ENCODE assay signal across 2 cellular contexts in the genomic region with DNA sequence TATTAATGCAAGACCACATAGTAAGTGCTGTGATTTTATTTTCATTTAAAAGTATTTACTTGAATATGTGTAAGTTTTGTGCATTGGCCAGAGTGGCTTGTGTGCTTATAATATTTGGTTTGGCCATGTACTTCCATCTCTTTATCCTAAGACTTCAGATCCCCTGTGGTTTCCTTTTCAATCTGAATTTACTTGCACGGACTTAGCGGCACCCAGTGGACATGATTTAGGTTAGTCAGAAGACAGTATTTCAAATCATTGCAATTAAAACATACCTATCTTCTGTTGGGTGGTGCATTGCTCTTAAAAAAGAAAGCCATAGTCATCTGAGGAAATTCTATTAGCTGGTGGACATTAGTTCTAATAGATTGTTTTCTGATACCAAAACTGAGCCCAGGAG.
TF ChIP-seq lines count a peak whose summit lies in the region.

No MANE protein-coding gene starts in this region.

TF ChIP-seq in A549, 52 proteins besides CTCF, POLR2A, EP300 and RAD21:
- TF ChIP-seq FOSL2 (IDR thresholded peaks at IDR 0.05) (no peak), FOSL2 (CRISPR knock-in tag; IDR thresholded peaks at IDR 0.05) (no peak), GATA3 (IDR thresholded peaks at IDR 0.05; ENCODE audit: borderline replicate concordance) (no peak), ESRRA (IDR thresholded peaks at IDR 0.05; ENCODE audit: borderline replicate concordance, low read length) (no peak), POLR2AphosphoS2 (conservative IDR thresholded peaks at IDR 0.05; ENCODE audit: low read length) (no peak), HEYL (CRISPR knock-in tag; IDR thresholded peaks at IDR 0.05) (no peak), RCOR1 (IDR thresholded peaks at IDR 0.05; ENCODE audit: low read depth, low read length) (no peak), SMC3 (IDR thresholded peaks at IDR 0.05) (no peak), HOXB13 (CRISPR knock-in tag; IDR thresholded peaks at IDR 0.05; ENCODE audit: low read depth) (no peak), CEBPB (IDR thresholded peaks at IDR 0.05) (no peak), HDAC2 (IDR thresholded peaks at IDR 0.05) (no peak), KDM1A (IDR thresholded peaks at IDR 0.05; ENCODE audit: low read depth) (no peak), SREBF2 (IDR thresholded peaks at IDR 0.05) (no peak), CBX2 (IDR thresholded peaks at IDR 0.05; ENCODE audit: borderline replicate concordance, low read depth) (no peak), TP53 (CRISPR knock-in tag; IDR thresholded peaks at IDR 0.05) (no peak)
- TF ChIP-seq, protein P1, sequence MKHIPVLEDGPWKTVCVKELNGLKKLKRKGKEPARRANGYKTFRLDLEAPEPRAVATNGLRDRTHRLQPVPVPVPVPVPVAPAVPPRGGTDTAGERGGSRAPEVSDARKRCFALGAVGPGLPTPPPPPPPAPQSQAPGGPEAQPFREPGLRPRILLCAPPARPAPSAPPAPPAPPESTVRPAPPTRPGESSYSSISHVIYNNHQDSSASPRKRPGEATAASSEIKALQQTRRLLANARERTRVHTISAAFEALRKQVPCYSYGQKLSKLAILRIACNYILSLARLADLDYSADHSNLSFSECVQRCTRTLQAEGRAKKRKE (CRISPR knock-in tag; IDR thresholded peaks at IDR 0.05; ENCODE audit: low read depth) = no peak
- TF ChIP-seq, protein P2, sequence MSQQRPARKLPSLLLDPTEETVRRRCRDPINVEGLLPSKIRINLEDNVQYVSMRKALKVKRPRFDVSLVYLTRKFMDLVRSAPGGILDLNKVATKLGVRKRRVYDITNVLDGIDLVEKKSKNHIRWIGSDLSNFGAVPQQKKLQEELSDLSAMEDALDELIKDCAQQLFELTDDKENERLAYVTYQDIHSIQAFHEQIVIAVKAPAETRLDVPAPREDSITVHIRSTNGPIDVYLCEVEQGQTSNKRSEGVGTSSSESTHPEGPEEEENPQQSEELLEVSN (IDR thresholded peaks at IDR 0.05; ENCODE audit: borderline replicate concordance, low read depth) = no peak
- TF ChIP-seq, protein P3, sequence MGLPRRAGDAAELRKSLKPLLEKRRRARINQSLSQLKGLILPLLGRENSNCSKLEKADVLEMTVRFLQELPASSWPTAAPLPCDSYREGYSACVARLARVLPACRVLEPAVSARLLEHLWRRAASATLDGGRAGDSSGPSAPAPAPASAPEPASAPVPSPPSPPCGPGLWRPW (IDR thresholded peaks at IDR 0.05) = no peak

TF ChIP-seq in GM23338, 12 proteins besides CTCF, POLR2A, EP300 and RAD21:
- TF ChIP-seq CREB1 (CRISPR knock-in tag; IDR thresholded peaks at IDR 0.05; ENCODE audit: low read depth) (no peak), STAT1 (IDR thresholded peaks at IDR 0.05; ENCODE audit: unreplicated experiment) (no peak), ZNF331 (CRISPR knock-in tag; IDR thresholded peaks at IDR 0.05; ENCODE audit: low read depth) (no peak), ZNF114 (CRISPR knock-in tag; IDR thresholded peaks at IDR 0.05) (no peak), JUNB (IDR thresholded peaks at IDR 0.05; ENCODE audit: unreplicated experiment) (no peak), EZH2phosphoT487 (IDR thresholded peaks at IDR 0.05; ENCODE audit: unreplicated experiment) (no peak), POLR2AphosphoS5 (IDR thresholded peaks at IDR 0.05; ENCODE audit: low read depth) (no peak), NANOG (IDR thresholded peaks at IDR 0.05; ENCODE audit: borderline replicate concordance) (no peak), EZH2 (IDR thresholded peaks at IDR 0.05; ENCODE audit: low read depth, unreplicated experiment) (no peak)
- TF ChIP-seq, protein P4, sequence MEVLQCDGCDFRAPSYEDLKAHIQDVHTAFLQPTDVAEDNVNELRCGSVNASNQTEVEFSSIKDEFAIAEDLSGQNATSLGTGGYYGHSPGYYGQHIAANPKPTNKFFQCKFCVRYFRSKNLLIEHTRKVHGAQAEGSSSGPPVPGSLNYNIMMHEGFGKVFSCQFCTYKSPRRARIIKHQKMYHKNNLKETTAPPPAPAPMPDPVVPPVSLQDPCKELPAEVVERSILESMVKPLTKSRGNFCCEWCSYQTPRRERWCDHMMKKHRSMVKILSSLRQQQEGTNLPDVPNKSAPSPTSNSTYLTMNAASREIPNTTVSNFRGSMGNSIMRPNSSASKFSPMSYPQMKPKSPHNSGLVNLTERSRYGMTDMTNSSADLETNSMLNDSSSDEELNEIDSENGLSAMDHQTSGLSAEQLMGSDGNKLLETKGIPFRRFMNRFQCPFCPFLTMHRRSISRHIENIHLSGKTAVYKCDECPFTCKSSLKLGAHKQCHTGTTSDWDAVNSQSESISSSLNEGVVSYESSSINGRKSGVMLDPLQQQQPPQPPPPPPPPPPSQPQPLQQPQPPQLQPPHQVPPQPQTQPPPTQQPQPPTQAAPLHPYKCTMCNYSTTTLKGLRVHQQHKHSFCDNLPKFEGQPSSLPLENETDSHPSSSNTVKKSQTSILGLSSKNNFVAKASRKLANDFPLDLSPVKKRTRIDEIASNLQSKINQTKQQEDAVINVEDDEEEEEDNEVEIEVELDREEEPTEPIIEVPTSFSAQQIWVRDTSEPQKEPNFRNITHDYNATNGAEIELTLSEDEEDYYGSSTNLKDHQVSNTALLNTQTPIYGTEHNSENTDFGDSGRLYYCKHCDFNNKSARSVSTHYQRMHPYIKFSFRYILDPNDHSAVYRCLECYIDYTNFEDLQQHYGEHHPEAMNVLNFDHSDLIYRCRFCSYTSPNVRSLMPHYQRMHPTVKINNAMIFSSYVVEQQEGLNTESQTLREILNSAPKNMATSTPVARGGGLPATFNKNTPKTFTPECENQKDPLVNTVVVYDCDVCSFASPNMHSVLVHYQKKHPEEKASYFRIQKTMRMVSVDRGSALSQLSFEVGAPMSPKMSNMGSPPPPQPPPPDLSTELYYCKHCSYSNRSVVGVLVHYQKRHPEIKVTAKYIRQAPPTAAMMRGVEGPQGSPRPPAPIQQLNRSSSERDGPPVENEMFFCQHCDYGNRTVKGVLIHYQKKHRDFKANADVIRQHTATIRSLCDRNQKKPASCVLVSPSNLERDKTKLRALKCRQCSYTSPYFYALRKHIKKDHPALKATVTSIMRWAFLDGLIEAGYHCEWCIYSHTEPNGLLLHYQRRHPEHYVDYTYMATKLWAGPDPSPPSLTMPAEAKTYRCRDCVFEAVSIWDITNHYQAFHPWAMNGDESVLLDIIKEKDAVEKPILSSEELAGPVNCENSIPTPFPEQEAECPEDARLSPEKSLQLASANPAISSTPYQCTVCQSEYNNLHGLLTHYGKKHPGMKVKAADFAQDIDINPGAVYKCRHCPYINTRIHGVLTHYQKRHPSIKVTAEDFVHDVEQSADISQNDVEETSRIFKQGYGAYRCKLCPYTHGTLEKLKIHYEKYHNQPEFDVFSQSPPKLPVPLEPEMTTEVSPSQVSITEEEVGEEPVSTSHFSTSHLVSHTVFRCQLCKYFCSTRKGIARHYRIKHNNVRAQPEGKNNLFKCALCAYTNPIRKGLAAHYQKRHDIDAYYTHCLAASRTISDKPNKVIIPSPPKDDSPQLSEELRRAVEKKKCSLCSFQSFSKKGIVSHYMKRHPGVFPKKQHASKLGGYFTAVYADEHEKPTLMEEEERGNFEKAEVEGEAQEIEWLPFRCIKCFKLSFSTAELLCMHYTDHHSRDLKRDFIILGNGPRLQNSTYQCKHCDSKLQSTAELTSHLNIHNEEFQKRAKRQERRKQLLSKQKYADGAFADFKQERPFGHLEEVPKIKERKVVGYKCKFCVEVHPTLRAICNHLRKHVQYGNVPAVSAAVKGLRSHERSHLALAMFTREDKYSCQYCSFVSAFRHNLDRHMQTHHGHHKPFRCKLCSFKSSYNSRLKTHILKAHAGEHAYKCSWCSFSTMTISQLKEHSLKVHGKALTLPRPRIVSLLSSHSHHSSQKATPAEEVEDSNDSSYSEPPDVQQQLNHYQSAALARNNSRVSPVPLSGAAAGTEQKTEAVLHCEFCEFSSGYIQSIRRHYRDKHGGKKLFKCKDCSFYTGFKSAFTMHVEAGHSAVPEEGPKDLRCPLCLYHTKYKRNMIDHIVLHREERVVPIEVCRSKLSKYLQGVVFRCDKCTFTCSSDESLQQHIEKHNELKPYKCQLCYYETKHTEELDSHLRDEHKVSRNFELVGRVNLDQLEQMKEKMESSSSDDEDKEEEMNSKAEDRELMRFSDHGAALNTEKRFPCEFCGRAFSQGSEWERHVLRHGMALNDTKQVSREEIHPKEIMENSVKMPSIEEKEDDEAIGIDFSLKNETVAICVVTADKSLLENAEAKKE (CRISPR knock-in tag; IDR thresholded peaks at IDR 0.05) = no peak
- TF ChIP-seq, protein P5, sequence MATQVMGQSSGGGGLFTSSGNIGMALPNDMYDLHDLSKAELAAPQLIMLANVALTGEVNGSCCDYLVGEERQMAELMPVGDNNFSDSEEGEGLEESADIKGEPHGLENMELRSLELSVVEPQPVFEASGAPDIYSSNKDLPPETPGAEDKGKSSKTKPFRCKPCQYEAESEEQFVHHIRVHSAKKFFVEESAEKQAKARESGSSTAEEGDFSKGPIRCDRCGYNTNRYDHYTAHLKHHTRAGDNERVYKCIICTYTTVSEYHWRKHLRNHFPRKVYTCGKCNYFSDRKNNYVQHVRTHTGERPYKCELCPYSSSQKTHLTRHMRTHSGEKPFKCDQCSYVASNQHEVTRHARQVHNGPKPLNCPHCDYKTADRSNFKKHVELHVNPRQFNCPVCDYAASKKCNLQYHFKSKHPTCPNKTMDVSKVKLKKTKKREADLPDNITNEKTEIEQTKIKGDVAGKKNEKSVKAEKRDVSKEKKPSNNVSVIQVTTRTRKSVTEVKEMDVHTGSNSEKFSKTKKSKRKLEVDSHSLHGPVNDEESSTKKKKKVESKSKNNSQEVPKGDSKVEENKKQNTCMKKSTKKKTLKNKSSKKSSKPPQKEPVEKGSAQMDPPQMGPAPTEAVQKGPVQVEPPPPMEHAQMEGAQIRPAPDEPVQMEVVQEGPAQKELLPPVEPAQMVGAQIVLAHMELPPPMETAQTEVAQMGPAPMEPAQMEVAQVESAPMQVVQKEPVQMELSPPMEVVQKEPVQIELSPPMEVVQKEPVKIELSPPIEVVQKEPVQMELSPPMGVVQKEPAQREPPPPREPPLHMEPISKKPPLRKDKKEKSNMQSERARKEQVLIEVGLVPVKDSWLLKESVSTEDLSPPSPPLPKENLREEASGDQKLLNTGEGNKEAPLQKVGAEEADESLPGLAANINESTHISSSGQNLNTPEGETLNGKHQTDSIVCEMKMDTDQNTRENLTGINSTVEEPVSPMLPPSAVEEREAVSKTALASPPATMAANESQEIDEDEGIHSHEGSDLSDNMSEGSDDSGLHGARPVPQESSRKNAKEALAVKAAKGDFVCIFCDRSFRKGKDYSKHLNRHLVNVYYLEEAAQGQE (IDR thresholded peaks at IDR 0.05; ENCODE audit: unreplicated experiment) = no peak
- TF ChIP-seq, protein P6, sequence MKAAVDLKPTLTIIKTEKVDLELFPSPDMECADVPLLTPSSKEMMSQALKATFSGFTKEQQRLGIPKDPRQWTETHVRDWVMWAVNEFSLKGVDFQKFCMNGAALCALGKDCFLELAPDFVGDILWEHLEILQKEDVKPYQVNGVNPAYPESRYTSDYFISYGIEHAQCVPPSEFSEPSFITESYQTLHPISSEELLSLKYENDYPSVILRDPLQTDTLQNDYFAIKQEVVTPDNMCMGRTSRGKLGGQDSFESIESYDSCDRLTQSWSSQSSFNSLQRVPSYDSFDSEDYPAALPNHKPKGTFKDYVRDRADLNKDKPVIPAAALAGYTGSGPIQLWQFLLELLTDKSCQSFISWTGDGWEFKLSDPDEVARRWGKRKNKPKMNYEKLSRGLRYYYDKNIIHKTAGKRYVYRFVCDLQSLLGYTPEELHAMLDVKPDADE (IDR thresholded peaks at IDR 0.05) = no peak
